1 cellular context compared by ENCODE assay signal in genomic region chr11:2944530-2944929, GRCh38.
TF ChIP-seq lines count a peak whose summit lies in the region.

No MANE protein-coding gene starts in this region.

TF ChIP-seq in HepG2, 621 proteins besides CTCF, POLR2A, EP300 and RAD21:
- TF ChIP-seq AGO2 (optimal IDR thresholded peaks at IDR 0.05; ENCODE audit: low read depth, low read length) (peak; percentile 87), ZNF704 (CRISPR knock-in tag; IDR thresholded peaks at IDR 0.05; ENCODE audit: borderline replicate concordance) (no peak), ZBTB33 (CRISPR knock-in tag; IDR thresholded peaks at IDR 0.05) (0 out of 2 replicates have a peak, but pooled peaks have one; percentile 44)
